In genomic region chr11:73758451-73758850, GRCh38 we compare ENCODE assay signal across 10 cellular contexts. TPM values are rescaled to one million over a fixed set of nuclear protein-coding genes. Genes with fewer than 3 reads are reported as not detected.
DNase-seq lines count a peak whose midpoint lies in the region; ATAC-seq, FAIRE-seq and TF ChIP-seq lines count a peak whose summit lies in the region.
"Had no signal": no experiment of that assay in that cellular context is flagged by ENCODE, and none has a peak within 500 bp of the region (broad histone marks: within the 10 kb centered on the region; RNA-seq: fewer than 3 reads in every experiment).

No MANE protein-coding gene starts in this region.

- H3K4me3 ChIP-seq in heart right ventricle (peak overlapping the region in 6 of 10 donors; percentile 6 to 99 (median 97)), right atrium auricular region (no peak overlapping the region), iPS-15b (ENCODE audit: low read depth, low read length) (peak overlapping the region; percentile 66), kidney (ENCODE audit: low read length in 2 of 2) (peak overlapping the region in 1 of 2 donors; percentile 73)

- peaks cover 41% of the 10 kb centered on the region for H3K4me1 Mint-ChIP-seq in activated T-helper 1 cell treated with anti-CD3 and anti-CD28 coated beads, Interleukin-12 subunit alpha, Interleukin-12 subunit beta, Interleukin-2, Interleukin-4 antibody, amounts not matched to agents 30 ng/mL and 10 ng/mL and 1 ng/mL, durations not matched to agents 14 hours and 24 hours and 36 hours (ENCODE audit: low read depth)

- no peaks in the 10 kb centered on the region for H3K27me3 Mint-ChIP-seq in activated T-helper 1 cell treated with anti-CD3 and anti-CD28 coated beads, Interleukin-12 subunit alpha, Interleukin-12 subunit beta, Interleukin-2, Interleukin-4 antibody, amounts not matched to agents 30 ng/mL and 10 ng/mL and 1 ng/mL, durations not matched to agents 14 hours and 24 hours and 36 hours (ENCODE audit: insufficient read depth)

- WGBS in heart right ventricle, 2 donors: 60 to 71% methylated on average over 1 of the region's 1 CpG

- peak overlapping the region; percentile 44 for H3K27ac Mint-ChIP-seq in activated T-helper 1 cell treated with anti-CD3 and anti-CD28 coated beads, Interleukin-12 subunit alpha, Interleukin-12 subunit beta, Interleukin-2, Interleukin-4 antibody, amounts not matched to agents 30 ng/mL and 10 ng/mL and 1 ng/mL, durations not matched to agents 14 hours and 24 hours and 36 hours

- H3K9me3 Mint-ChIP-seq in activated T-helper 1 cell treated with anti-CD3 and anti-CD28 coated beads, Interleukin-12 subunit alpha, Interleukin-12 subunit beta, Interleukin-2, Interleukin-4 antibody, amounts not matched to agents 30 ng/mL and 10 ng/mL and 1 ng/mL, durations not matched to agents 14 hours and 24 hours and 36 hours: no peaks in the 10 kb centered on the region

- no peaks in the 10 kb centered on the region for H3K9me3 ChIP-seq in heart right ventricle
- H3K9me3 ChIP-seq in right atrium auricular region: no peaks in the 10 kb centered on the region
- H3K9me3 ChIP-seq in iPS-15b (ENCODE audit: control insufficient read depth, insufficient read depth, low read length): no peaks in the 10 kb centered on the region
- H3K9me3 ChIP-seq in kidney (ENCODE audit: control insufficient read depth in 1 of 2, low read length in 2 of 2): no peaks in the 10 kb centered on the region
- H3K9me3 ChIP-seq: tibial nerve had no signal

- peaks cover 3 to 50% (median 31%) of the 10 kb centered on the region in 9 donors for H3K4me1 ChIP-seq in heart right ventricle
- peaks cover 0 to 17% of the 10 kb centered on the region in 2 donors for H3K4me1 ChIP-seq in right atrium auricular region
- H3K4me1 ChIP-seq in iPS-15b (ENCODE audit: control insufficient read depth, insufficient read depth, low read length): peaks cover 3% of the 10 kb centered on the region
- peaks cover 7 to 21% of the 10 kb centered on the region in 2 donors for H3K4me1 ChIP-seq in kidney (ENCODE audit: control insufficient read depth in 1 of 2, insufficient read depth in 1 of 2, low read depth in 1 of 2, low read length in 2 of 2)

- peak overlapping the region; percentile 98 for H3K4me3 Mint-ChIP-seq in activated T-helper 1 cell treated with anti-CD3 and anti-CD28 coated beads, Interleukin-12 subunit alpha, Interleukin-12 subunit beta, Interleukin-2, Interleukin-4 antibody, amounts not matched to agents 30 ng/mL and 10 ng/mL and 1 ng/mL, durations not matched to agents 14 hours and 24 hours and 36 hours

- ATAC-seq in heart right ventricle (no peak), GM19455 (IDR thresholded peaks at IDR 0.05; ENCODE audit: unreplicated experiment) (no peak), GM21786 (IDR thresholded peaks at IDR 0.05; ENCODE audit: unreplicated experiment) (no peak)

- H3K27me3 ChIP-seq in heart right ventricle (no peaks in the 10 kb centered on the region), right atrium auricular region (no peaks in the 10 kb centered on the region), iPS-15b (ENCODE audit: control insufficient read depth, insufficient read depth, low read length) (no peaks in the 10 kb centered on the region)
- H3K27me3 ChIP-seq: tibial nerve had no signal

- H3K9ac ChIP-seq in iPS-15b (ENCODE audit: low read depth, low read length) (no peak overlapping the region), kidney (ENCODE audit: low read length in 2 of 2) (peak overlapping the region in 1 of 2 donors; percentile 28)

- DNase-seq in heart right ventricle (no peak), right atrium auricular region (ENCODE audit: low spot score) (no peak), C1 segment of cervical spinal cord (lab: John Stamatoyannopoulos, UW) (no peak), kidney (no peak)
- DNase-seq in activated T-helper 1 cell treated with anti-CD3 and anti-CD28 coated beads, Interleukin-12 subunit alpha, Interleukin-12 subunit beta, Interleukin-2, Interleukin-4 antibody, amounts not matched to agents 30 ng/mL and 10 ng/mL and 1 ng/mL, durations not matched to agents 14 hours and 24 hours and 36 hours (ENCODE audit: low spot score): no peak
- DNase-seq: DMS153 had no signal

- TF ChIP-seq CTCF in heart right ventricle (IDR thresholded peaks at IDR 0.05) (no peak), right atrium auricular region (IDR thresholded peaks at IDR 0.05) (no peak), kidney (IDR thresholded peaks at IDR 0.05; ENCODE audit: borderline replicate concordance, extremely low read depth, insufficient read depth) (no peak)

- no peak for FAIRE-seq in kidney (lab: Jason Lieb, UNC)

- intact Hi-C loops in heart right ventricle (cut with DNase I) (no loop called here), kidney (cut with DNase I) (no loop called here)
- intact Hi-C loops in activated T-helper 1 cell treated with anti-CD3 and anti-CD28 coated beads, Interleukin-12 subunit alpha, Interleukin-12 subunit beta, Interleukin-2, Interleukin-4 antibody, amounts not matched to agents 30 ng/mL and 10 ng/mL and 1 ng/mL, durations not matched to agents 14 hours and 24 hours and 36 hours (cut with micrococcal nuclease): no loop called here

- H3K27ac ChIP-seq in heart right ventricle (no peak overlapping the region), right atrium auricular region (no peak overlapping the region), kidney (ENCODE audit: low read depth in 2 of 2, low read length in 2 of 2) (no peak overlapping the region)

- peaks cover 17% of the 10 kb centered on the region for H3K36me3 Mint-ChIP-seq in activated T-helper 1 cell treated with anti-CD3 and anti-CD28 coated beads, Interleukin-12 subunit alpha, Interleukin-12 subunit beta, Interleukin-2, Interleukin-4 antibody, amounts not matched to agents 30 ng/mL and 10 ng/mL and 1 ng/mL, durations not matched to agents 14 hours and 24 hours and 36 hours (ENCODE audit: low read depth)

- H3K36me3 ChIP-seq in heart right ventricle (peaks cover 0 to 7% (median 0%) of the 10 kb centered on the region in 9 donors), right atrium auricular region (no peaks in the 10 kb centered on the region), iPS-15b (ENCODE audit: control insufficient read depth, insufficient read depth, low read length) (no peaks in the 10 kb centered on the region), kidney (ENCODE audit: control insufficient read depth in 1 of 2, insufficient read depth in 2 of 2, low read length in 2 of 2) (no peaks in the 10 kb centered on the region)
- H3K36me3 ChIP-seq: tibial nerve had no signal

RNA-seq across cellular contexts. Expression of gene RAB6A, which starts 2.4 kb away (rescaled TPM):
- total RNA-seq in heart right ventricle: 100 to 1,000 TPM in 8 of 10 donors, 10 to 100 TPM in 2; 96.5 to 137 (median 120) TPM
- polyA plus RNA-seq in heart right ventricle: 10 to 100 TPM; 39.1 to 67.8 TPM
- total RNA-seq in right atrium auricular region: 100 to 1,000 TPM in 1 of 2 donors, 10 to 100 TPM in 1; 94.7 to 104 TPM
- total RNA-seq in activated T-helper 1 cell treated with anti-CD3 and anti-CD28 coated beads, Interleukin-12 subunit alpha, Interleukin-12 subunit beta, Interleukin-2, Interleukin-4 antibody, amounts not matched to agents 30 ng/mL and 10 ng/mL and 1 ng/mL, durations not matched to agents 14 hours and 24 hours and 36 hours: 81.9 and 88.0 TPM in 2 replicates
- total RNA-seq in kidney: 138 TPM
- 61.0 TPM for polyA plus RNA-seq in kidney (ENCODE audit: insufficient read depth, low read depth, low replicate concordance)

RNA-seq across cellular contexts. Expression of gene MRPL48, which starts 29.2 kb away (rescaled TPM):
- 10 to 100 TPM; 25.1 to 44.4 (median 32.6) TPM for total RNA-seq in heart right ventricle
- polyA plus RNA-seq in heart right ventricle: 10 to 100 TPM; 32.8 to 39.7 TPM
- total RNA-seq in right atrium auricular region: 10 to 100 TPM; 18.7 to 25.3 TPM
- 55.0 and 56.3 TPM in 2 replicates for total RNA-seq in activated T-helper 1 cell treated with anti-CD3 and anti-CD28 coated beads, Interleukin-12 subunit alpha, Interleukin-12 subunit beta, Interleukin-2, Interleukin-4 antibody, amounts not matched to agents 30 ng/mL and 10 ng/mL and 1 ng/mL, durations not matched to agents 14 hours and 24 hours and 36 hours
- total RNA-seq in kidney: 27.5 TPM
- 79.3 TPM for polyA plus RNA-seq in kidney (ENCODE audit: insufficient read depth, low read depth, low replicate concordance)

Comparison
In these comparisons a context has a peak if more than half of its experiments do, and no peak if none do; other contexts are left out.
1. H3K4me3 ChIP-seq: peak in heart right ventricle (6 of 10) and iPS-15b (single experiment); none in right atrium auricular region (0 of 2).